Comparison of ENCODE assay signal across 1 cellular context in genomic region chr2:241686649-241687425, GRCh38.
TF ChIP-seq lines count a peak whose summit lies in the region.

Gene DTYMK, minus strand, starts transcription at chr2:241686815. Its CDS starts 32 bp downstream, at chr2:241686783.

TF ChIP-seq in HepG2, 621 proteins besides CTCF, POLR2A, EP300 and RAD21 (continued from another document and continues in another):
- TF ChIP-seq ZNF687 (CRISPR knock-in tag; IDR thresholded peaks at IDR 0.05): peak; percentile 95
- TF ChIP-seq ZHX2 (IDR thresholded peaks at IDR 0.05; ENCODE audit: low read depth): peak; percentile 88
- peak; percentile 78; the same call in 1 of the 2 replicates for TF ChIP-seq ZHX2 (CRISPR knock-in tag; IDR thresholded peaks at IDR 0.05; ENCODE audit: borderline replicate concordance)
- no peak; the same call in 1 of the 2 replicates for TF ChIP-seq MLX (CRISPR knock-in tag; IDR thresholded peaks at IDR 0.05)
- TF ChIP-seq KLF13 (CRISPR knock-in tag; IDR thresholded peaks at IDR 0.05): peak; percentile 91; the same call in 1 of the 2 replicates
- TF ChIP-seq ATM (IDR thresholded peaks at IDR 0.05; ENCODE audit: borderline replicate concordance): no peak
- no peak for TF ChIP-seq ATAD3A (CRISPR knock-in tag; IDR thresholded peaks at IDR 0.05)
- peak; percentile 85 for TF ChIP-seq ASH2L (IDR thresholded peaks at IDR 0.05; ENCODE audit: insufficient read length, low read depth, low read length)
- TF ChIP-seq ZNF550 (CRISPR knock-in tag; IDR thresholded peaks at IDR 0.05; ENCODE audit: borderline replicate concordance): no peak
- peak; percentile 96 for TF ChIP-seq E2F5 (CRISPR knock-in tag; conservative IDR thresholded peaks at IDR 0.05)
- TF ChIP-seq ZNF205 (CRISPR knock-in tag; IDR thresholded peaks at IDR 0.05): no peak
- no peak for TF ChIP-seq TCF7L2 (IDR thresholded peaks at IDR 0.05; ENCODE audit: low read depth, low read length)
- peak; percentile 48 for TF ChIP-seq AGO1 (IDR thresholded peaks at IDR 0.05; ENCODE audit: low read depth, low read length, poor library complexity, severe bottlenecking)
- peak; percentile 13 for TF ChIP-seq TEAD3 (CRISPR knock-in tag; optimal IDR thresholded peaks at IDR 0.05; ENCODE audit: borderline replicate concordance)
- TF ChIP-seq SPEN (CRISPR knock-in tag; IDR thresholded peaks at IDR 0.05; ENCODE audit: low read depth): peak; percentile 95
- no peak for TF ChIP-seq SYNCRIP (IDR thresholded peaks at IDR 0.05; ENCODE audit: insufficient read depth, low read depth, low read length)
- TF ChIP-seq MAFK (conservative IDR thresholded peaks at IDR 0.05 in 1 of 2, IDR thresholded peaks at IDR 0.05 in 1 of 2; ENCODE audit: low read length in 2 of 2): no peak
- TF ChIP-seq ISL2 (CRISPR knock-in tag; IDR thresholded peaks at IDR 0.05): peak; percentile 55; the same call in 1 of the 2 replicates
- no peak for TF ChIP-seq MTA3 (CRISPR knock-in tag; IDR thresholded peaks at IDR 0.05)
- no peak for TF ChIP-seq ZNF720 (CRISPR knock-in tag; IDR thresholded peaks at IDR 0.05)
- peak; percentile 67; the same call in 1 of the 2 replicates for TF ChIP-seq KLF15 (CRISPR knock-in tag; IDR thresholded peaks at IDR 0.05; ENCODE audit: borderline replicate concordance)
- peak; percentile 68 for TF ChIP-seq ZNF770 (CRISPR knock-in tag; IDR thresholded peaks at IDR 0.05)
- TF ChIP-seq TFAP4 (IDR thresholded peaks at IDR 0.05; ENCODE audit: borderline replicate concordance, low read depth): no peak; the same call in 1 of the 2 replicates
- TF ChIP-seq ZNF547 (CRISPR knock-in tag; IDR thresholded peaks at IDR 0.05): peak; percentile 98
- TF ChIP-seq HOMEZ (CRISPR knock-in tag; IDR thresholded peaks at IDR 0.05; ENCODE audit: low read depth): no peak
- TF ChIP-seq HOXA5 (CRISPR knock-in tag; IDR thresholded peaks at IDR 0.05): peak; percentile 57
- TF ChIP-seq CEBPZ (IDR thresholded peaks at IDR 0.05; ENCODE audit: low read length): no peak
- peak; percentile 83 for TF ChIP-seq TAF1 (CRISPR knock-in tag; IDR thresholded peaks at IDR 0.05)
- TF ChIP-seq SETDB1 (CRISPR knock-in tag; IDR thresholded peaks at IDR 0.05; ENCODE audit: borderline replicate concordance): no peak
- no peak; the same call in 1 of the 2 replicates for TF ChIP-seq ZBTB14 (CRISPR knock-in tag; IDR thresholded peaks at IDR 0.05)
- TF ChIP-seq NR2F6 (IDR thresholded peaks at IDR 0.05): no peak
- peak; percentile 34; the same call in 1 of the 2 replicates for TF ChIP-seq NR2F6 (CRISPR knock-in tag; IDR thresholded peaks at IDR 0.05)
- no peak; the same call in 1 of the 2 replicates for TF ChIP-seq SAFB2 (CRISPR knock-in tag; IDR thresholded peaks at IDR 0.05; ENCODE audit: borderline replicate concordance, low read depth)
